8 cellular contexts compared by ENCODE assay signal in the genomic region with DNA sequence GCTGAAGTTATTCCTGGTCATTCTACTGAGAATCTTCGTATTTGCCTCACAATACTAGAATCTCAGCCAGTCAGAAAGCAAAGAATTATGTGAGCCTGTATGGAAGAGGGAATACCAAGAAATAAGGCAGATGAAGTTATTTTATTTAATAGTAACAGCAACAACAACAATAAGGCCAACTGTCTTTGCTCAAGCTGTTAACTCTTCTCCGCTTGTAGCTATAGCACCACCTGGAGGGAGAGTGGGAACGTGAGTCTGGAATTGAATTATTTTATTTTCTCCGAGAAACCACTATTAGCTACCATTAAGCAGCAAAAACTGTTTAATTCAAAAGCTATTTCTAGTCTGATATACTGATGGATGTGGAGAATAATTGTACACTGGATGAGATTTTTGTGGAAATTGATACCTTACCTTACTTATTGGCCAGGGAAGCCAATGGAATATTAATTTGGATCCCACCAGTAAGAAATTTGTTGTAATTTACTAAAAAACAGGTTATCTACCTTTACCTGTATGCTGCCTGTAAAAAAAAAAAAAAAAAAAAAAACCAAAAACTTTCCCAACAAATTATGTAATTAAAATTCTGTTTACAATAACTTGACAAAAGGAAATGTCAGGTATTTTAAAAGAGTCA. TPM values are rescaled to one million over a fixed set of nuclear protein-coding genes. Genes with fewer than 3 reads are reported as not detected.
A peak's percentile ranks its signal among the peaks of the same experiment; 100 is the strongest.
DNase-seq lines count a peak whose midpoint lies in the region; ATAC-seq and TF ChIP-seq lines count a peak whose summit lies in the region.

No MANE protein-coding gene starts in this region.

- H3K27ac ChIP-seq in transverse colon, result no peak overlapping the region

- intact Hi-C loops in transverse colon (cut with DNase I; ENCODE audit: low total_unique reads), result loop anchor here (2.0 kb wide), 1 partner anchor 292 kb away; no protein-coding TSS in a partner anchor

- no peak for TF ChIP-seq POLR2A in transverse colon (IDR thresholded peaks at IDR 0.05)

- peaks cover 0 to 8% (median 2%) of the 10 kb centered on the region in 4 donors for H3K4me1 ChIP-seq in transverse colon

- H3K36me3 ChIP-seq in H7 (replicated peaks; ENCODE audit: control insufficient read depth, insufficient read depth, low read length) (no peaks in the 10 kb centered on the region; the same call in 1 of the 2 replicates), kidney epithelial cell (ENCODE audit: control insufficient read depth, insufficient read depth, low read length) (no peaks in the 10 kb centered on the region), transverse colon (peaks cover 0 to 15% (median 0%) of the 10 kb centered on the region in 4 donors)

- no peak for TF ChIP-seq EP300 in transverse colon (IDR thresholded peaks at IDR 0.05; ENCODE audit: low read depth)

- ATAC-seq in GM19328 (IDR thresholded peaks at IDR 0.05; ENCODE audit: unreplicated experiment) (no peak), HG03520 (IDR thresholded peaks at IDR 0.05; ENCODE audit: unreplicated experiment) (no peak)

- 26 to 41% methylated on average over 4 of the region's 4 CpGs for WGBS in transverse colon (ENCODE audit: low coverage in 1 of 2), 2 donors

- H3K4me3 ChIP-seq in H7 (ENCODE audit: insufficient read depth, low read depth, low read length) (no peak overlapping the region), kidney epithelial cell (ENCODE audit: low read depth, low read length) (no peak overlapping the region), transverse colon (no peak overlapping the region)

- H3K9me3 ChIP-seq in transverse colon, result no peaks in the 10 kb centered on the region

- in situ Hi-C loops in transverse colon (cut with MboI; ENCODE audit: low pct_ligation_motif_present in 1 of 4, low pct_unique_long_range_greater_than_20kb in 1 of 4, low sequenced_read_pairs in 3 of 4), result loop anchor here in 3 of 4 donors (10.0 to 25.0 kb wide), 3 partner anchors 93 to 293 kb away; a partner anchor contains a TSS

- H3K27me3 ChIP-seq in H7 (ENCODE audit: control insufficient read depth, insufficient read depth, low read length), result no peaks in the 10 kb centered on the region
- no peaks in the 10 kb centered on the region for H3K27me3 ChIP-seq in kidney epithelial cell (ENCODE audit: control insufficient read depth, insufficient read depth, low read length)
- no peaks in the 10 kb centered on the region for H3K27me3 ChIP-seq in transverse colon

- peak; percentile 29 for DNase-seq in COLO668 (lab: John Stamatoyannopoulos, UW; ENCODE audit: unreplicated experiment)
- peak; percentile 21 for DNase-seq in H7
- peak; percentile 18 for DNase-seq in NCI-H82 treated with DMSO at 0.1 percent for 48 hours (lab: John Stamatoyannopoulos, UW; ENCODE audit: unreplicated experiment)
- DNase-seq in central memory CD4-positive, alpha-beta T cell, result peak; percentile 19
- peak; percentile 31 for DNase-seq in kidney epithelial cell (ENCODE audit: low read depth)
- peak; percentile 33 for DNase-seq in transverse colon

- peak; percentile 76 for TF ChIP-seq CTCF in kidney epithelial cell (IDR thresholded peaks at IDR 0.05; ENCODE audit: insufficient read depth, low read length, poor library complexity, severe bottlenecking)
- TF ChIP-seq CTCF in transverse colon (IDR thresholded peaks at IDR 0.05), result peak; percentile 68 to 82 (median 73)

RNA-seq across cellular contexts. Expression of a gene that starts 50.1 kb away (rescaled TPM):
- total RNA-seq in H7 (2014; rRNA removed; shearing (Covaris generic)), result 5.6 and 7.4 TPM in 2 replicates
- total RNA-seq in kidney epithelial cell (2.4 and 5.3 TPM in 2 replicates), transverse colon (100 to 1,000 TPM in 1 of 4 donors, 10 to 100 TPM in 3; 56.3 to 153 (median 75.2) TPM)
